Comparison of ENCODE assay signal across 8 cellular contexts in genomic region chr3:71724584-71725278, GRCh38. TPM values are rescaled to one million over a fixed set of nuclear protein-coding genes. Genes with fewer than 3 reads are reported as not detected.
DNase-seq lines count a peak whose midpoint lies in the region; ATAC-seq and TF ChIP-seq lines count a peak whose summit lies in the region.

No MANE protein-coding gene starts in this region.

- H3K36me3 ChIP-seq in GM23338 (ENCODE audit: insufficient read depth) (no peaks in the 10 kb centered on the region), NT2/D1 (ENCODE audit: insufficient read depth, insufficient read length, low read length) (no peaks in the 10 kb centered on the region)

- H3K9me3 ChIP-seq in NT2/D1 (ENCODE audit: insufficient read depth, low read length) = no peaks in the 10 kb centered on the region

- 0 out of 2 replicates have a peak, but pooled peaks cover 5% of the 10 kb centered on the region for H3F3A ChIP-seq in GM23338 (replicated peaks; ENCODE audit: low read depth)

- no peaks in the 10 kb centered on the region; the same call in 2 of the 3 replicates for H3K36me3 Mint-ChIP-seq in GM23338 (ENCODE audit: low read depth)
- H3K36me3 Mint-ChIP-seq in activated naive CD8-positive, alpha-beta T cell treated with anti-CD3 and anti-CD28 coated beads, Interleukin-2, amount 10 ng/mL, durations not matched to agents 7 days and 5 days = peaks cover 18% of the 10 kb centered on the region

- H3K9me2 ChIP-seq in GM23338 (ENCODE audit: insufficient read depth) = no peaks in the 10 kb centered on the region

- H3K4me2 ChIP-seq in GM23338 = peak overlapping the region; percentile 98

- intact Hi-C loops in sciatic nerve (cut with DNase I) = no loop called here

- H3K4me3 ChIP-seq in GM23338 (peak overlapping the region; percentile 82), NT2/D1 (ENCODE audit: insufficient read length, low read depth) (peak overlapping the region; percentile 63)

- H4K20me1 ChIP-seq in GM23338 (replicated peaks; ENCODE audit: insufficient read depth) = peaks cover 4% of the 10 kb centered on the region; the same call in 1 of the 2 replicates

- H3K9me3 Mint-ChIP-seq in GM23338 = no peaks in the 10 kb centered on the region; the same call in 2 of the 3 replicates
- no peaks in the 10 kb centered on the region for H3K9me3 Mint-ChIP-seq in activated naive CD8-positive, alpha-beta T cell treated with anti-CD3 and anti-CD28 coated beads, Interleukin-2, amount 10 ng/mL, durations not matched to agents 7 days and 5 days

- TF ChIP-seq CTCF in GM23338 (conservative IDR thresholded peaks at IDR 0.05; ENCODE audit: low read depth in 2 of 2) = no peak

- no peak overlapping the region for H3K27ac Mint-ChIP-seq in GM23338
- peak overlapping the region; percentile 98 for H3K27ac Mint-ChIP-seq in activated naive CD8-positive, alpha-beta T cell treated with anti-CD3 and anti-CD28 coated beads, Interleukin-2, amount 10 ng/mL, durations not matched to agents 7 days and 5 days

- H2AFZ ChIP-seq in GM23338 = peak overlapping the region; percentile 91

- peak; percentile 6 for DNase-seq in EL
- DNase-seq in GM23338 (ENCODE audit: low spot score) = peak; percentile 60
- no peak for DNase-seq in NT2/D1 (ENCODE audit: low read depth, low spot score)
- DNase-seq in activated naive CD8-positive, alpha-beta T cell treated with anti-CD3 and anti-CD28 coated beads, Interleukin-2, amount 10 ng/mL, durations not matched to agents 7 days and 5 days = peak; percentile 74
- peak; percentile 43 for DNase-seq in hepatic stellate cell (ENCODE audit: low spot score)
- DNase-seq in sciatic nerve (ENCODE audit: low spot score) = peak; percentile 65
- no peak for DNase-seq in medulla oblongata (ENCODE audit: extremely low spot score)
- DNase-seq in KG1 (lab: John Stamatoyannopoulos, UW) = no peak

- H3K4me1 Mint-ChIP-seq in GM23338 = peaks cover 35% of the 10 kb centered on the region
- peaks cover 56% of the 10 kb centered on the region for H3K4me1 Mint-ChIP-seq in activated naive CD8-positive, alpha-beta T cell treated with anti-CD3 and anti-CD28 coated beads, Interleukin-2, amount 10 ng/mL, durations not matched to agents 7 days and 5 days

- ATAC-seq in GM23338 (peak; percentile 29), sciatic nerve (peak; percentile 62)
- ATAC-seq in activated naive CD8-positive, alpha-beta T cell treated with anti-CD3 and anti-CD28 coated beads, Interleukin-2, amount 10 ng/mL, durations not matched to agents 7 days and 5 days (ENCODE audit: low read depth) = peak; percentile 30

- H3K9ac ChIP-seq in NT2/D1 (ENCODE audit: insufficient read length, low read depth) = peak overlapping the region; percentile 72

- H3K27me3 ChIP-seq in GM23338 (ENCODE audit: insufficient read depth) = peaks cover 31% of the 10 kb centered on the region
- H3K27me3 ChIP-seq in NT2/D1 (ENCODE audit: insufficient read depth, insufficient read length) = peaks cover 26% of the 10 kb centered on the region

- H3K27ac ChIP-seq in GM23338 (ENCODE audit: low read depth) = no peak overlapping the region

- POLR2A ChIA-PET in activated naive CD8-positive, alpha-beta T cell treated with anti-CD3 and anti-CD28 coated beads, Interleukin-2, amount 10 ng/mL, durations not matched to agents 7 days and 5 days (lab: Charles Lee) = interaction anchor here (0.5 to 2.3 kb wide), 10 partner anchors 13 to 1123 kb away, joined by 3 to 8 read pairs (median 4); partner anchors contain the start of gene SHQ1

- peaks cover 18% of the 10 kb centered on the region for H3K4me1 ChIP-seq in GM23338 (ENCODE audit: insufficient read depth)
- no peaks in the 10 kb centered on the region for H3K4me1 ChIP-seq in NT2/D1 (ENCODE audit: insufficient read depth, insufficient read length)

- H3K79me2 ChIP-seq in GM23338 (replicated peaks; ENCODE audit: insufficient read depth) = peaks cover 6% of the 10 kb centered on the region; the same call in 1 of the 2 replicates

- H3K27me3 Mint-ChIP-seq in GM23338 (ENCODE audit: insufficient read depth, low read depth, poor library complexity) = peaks cover 34% of the 10 kb centered on the region
- no peaks in the 10 kb centered on the region for H3K27me3 Mint-ChIP-seq in activated naive CD8-positive, alpha-beta T cell treated with anti-CD3 and anti-CD28 coated beads, Interleukin-2, amount 10 ng/mL, durations not matched to agents 7 days and 5 days

- H3K4me3 Mint-ChIP-seq in GM23338 = peak overlapping the region; percentile 78
- H3K4me3 Mint-ChIP-seq in activated naive CD8-positive, alpha-beta T cell treated with anti-CD3 and anti-CD28 coated beads, Interleukin-2, amount 10 ng/mL, durations not matched to agents 7 days and 5 days = peak overlapping the region; percentile 96

TF ChIP-seq in GM23338, 12 proteins besides CTCF, POLR2A, EP300 and RAD21 (continues in another document):
- no peak for TF ChIP-seq NANOG (IDR thresholded peaks at IDR 0.05; ENCODE audit: borderline replicate concordance)
- TF ChIP-seq ZNF462 (CRISPR knock-in tag; IDR thresholded peaks at IDR 0.05) = no peak
- no peak for TF ChIP-seq ZNF331 (CRISPR knock-in tag; IDR thresholded peaks at IDR 0.05; ENCODE audit: low read depth)
- TF ChIP-seq EZH2 (IDR thresholded peaks at IDR 0.05; ENCODE audit: low read depth, unreplicated experiment) = no peak

RNA-seq across cellular contexts. Expression of gene EIF4E3, which starts 0.5 kb away (rescaled TPM):
- 9.7 and 14.4 TPM in 2 replicates for total RNA-seq in GM23338 (2014; rRNA removed; shearing (Covaris generic))
- 5.8 and 6.0 TPM in 2 replicates for polyA plus RNA-seq in GM23338 (2016; fragmentation: Nextera tagmentation; extraction: Ambion mirVana)
- total RNA-seq in activated naive CD8-positive, alpha-beta T cell treated with anti-CD3 and anti-CD28 coated beads, Interleukin-2, amount 10 ng/mL, durations not matched to agents 7 days and 5 days = 10 to 100 TPM; 63.6 to 64.6 TPM
- total RNA-seq in sciatic nerve = 36.4 TPM

RNA-seq across cellular contexts. Expression of gene GPR27, which starts 28.9 kb away (rescaled TPM):
- total RNA-seq in GM23338 (2014; rRNA removed; shearing (Covaris generic)) = 11.3 and 11.8 TPM in 2 replicates
- 7.8 and 9.5 TPM in 2 replicates for polyA plus RNA-seq in GM23338 (2016; fragmentation: Nextera tagmentation; extraction: Ambion mirVana)
- total RNA-seq in activated naive CD8-positive, alpha-beta T cell treated with anti-CD3 and anti-CD28 coated beads, Interleukin-2, amount 10 ng/mL, durations not matched to agents 7 days and 5 days = under 1 TPM; 0.17 to 0.28 TPM
- total RNA-seq in sciatic nerve = 6.0 TPM

Comparison
In these comparisons a context has a peak if more than half of its experiments do, and no peak if none do; other contexts are left out.
1. DNase-seq: peak in EL (single experiment), GM23338 (single experiment), activated naive CD8-positive, alpha-beta T cell treated with anti-CD3 and anti-CD28 coated beads, Interleukin-2, amount 10 ng/mL, durations not matched to agents 7 days and 5 days (single experiment), hepatic stellate cell (single experiment) and sciatic nerve (single experiment); none in NT2/D1 (single experiment), medulla oblongata (single experiment) and KG1 (single experiment).
2. Peak in every context shown above with its lines, with median percentiles within 50 percentile points of each other: ATAC-seq.